11 cellular contexts compared by ENCODE assay signal in genomic region chr1:185645686-185646085, GRCh38.
A peak's percentile ranks its signal among the peaks of the same experiment; 100 is the strongest.
DNase-seq lines count a peak whose midpoint lies in the region; ATAC-seq and TF ChIP-seq lines count a peak whose summit lies in the region.
"Had no signal": no experiment of that assay in that cellular context is flagged by ENCODE, and none has a peak within 500 bp of the region (broad histone marks: within the 10 kb centered on the region; RNA-seq: fewer than 3 reads in every experiment).

No MANE protein-coding gene starts in this region.

- H3K9me3 Mint-ChIP-seq in activated B cell treated with CpG ODN at 0.5 μM for 24 hours: peaks cover 11% of the 10 kb centered on the region

- H3K4me1 Mint-ChIP-seq in activated B cell treated with CpG ODN at 0.5 μM for 24 hours: peaks cover 16% of the 10 kb centered on the region

- intact Hi-C loops in activated B cell treated with CpG ODN at 0.5 μM for 24 hours (cut with micrococcal nuclease): no loop called here

- no peaks in the 10 kb centered on the region for H3K27me3 ChIP-seq in GM23248 (replicated peaks; ENCODE audit: insufficient read depth)
- H3K27me3 ChIP-seq: gastrocnemius medialis had no signal

- H4K20me1 ChIP-seq in GM23248 (ENCODE audit: insufficient read depth): no peaks in the 10 kb centered on the region

- peak overlapping the region; percentile 62 for H3K9ac ChIP-seq in GM23248

- no peaks in the 10 kb centered on the region for H3K9me3 ChIP-seq in GM23248 (ENCODE audit: low read depth)
- H3K9me3 ChIP-seq: gastrocnemius medialis had no signal

- no peaks in the 10 kb centered on the region for H3K79me2 ChIP-seq in GM23248 (ENCODE audit: insufficient read depth)

- DNase-seq in GM23248 (peak; percentile 50), activated B cell treated with CpG ODN at 0.5 μM for 24 hours (no peak), iris pigment epithelial cell (ENCODE audit: low read depth) (peak; percentile 54), NCI-H345 treated with DMSO at 0.1 percent for 48 hours (lab: John Stamatoyannopoulos, UW; ENCODE audit: unreplicated experiment) (no peak)
- no peak for DNase-seq in stimulated activated naive CD8-positive, alpha-beta T cell treated with anti-CD3 and anti-CD28 coated beads, Interleukin-15, Interleukin-2, amounts not matched to agents 100 U/mL and 50 U/mL, for 24 hours
- no peak for DNase-seq in activated naive CD4-positive, alpha-beta T cell treated with anti-CD3 and anti-CD28 coated beads, Interleukin-2, amount 50 U/mL, for 16 hours
- DNase-seq: activated T-cell treated with anti-CD3 and anti-CD28 coated beads, Interleukin-2, amount 50 U/mL, for 24 hours; cortex of kidney; DND-41; gastrocnemius medialis had no signal

- in situ Hi-C loops in GM23248 (cut with MboI): no loop called here

- H3F3A ChIP-seq in GM23248 (ENCODE audit: insufficient read depth): peaks cover 37% of the 10 kb centered on the region

- peak overlapping the region; percentile 84 for H3K27ac ChIP-seq in GM23248

- POLR2A ChIA-PET in activated B cell treated with CpG ODN at 0.5 μM for 24 hours (lab: Charles Lee): interaction anchor here (0.7 to 1.7 kb wide), 5 partner anchors 9 to 329 kb away, joined by 3 to 13 read pairs (median 4); partner anchors contain the start of gene IVNS1ABP

- H3K27me3 Mint-ChIP-seq in activated B cell treated with CpG ODN at 0.5 μM for 24 hours: no peaks in the 10 kb centered on the region
- H3K27me3 Mint-ChIP-seq: activated T-cell treated with anti-CD3 and anti-CD28 coated beads, Interleukin-2, amount 50 U/mL, for 24 hours had no signal

- WGBS in GM23248 (ENCODE audit: low coverage in 1 of 2, low lambda C conversion rate in 2 of 2, missing lambda C conversion rate in 2 of 2), 2 experiments: 59 to 71% methylated on average over 1 of the region's 1 CpG

- no peak for TF ChIP-seq CTCF in activated B cell treated with CpG ODN at 0.5 μM for 24 hours (IDR thresholded peaks at IDR 0.05)

- H2AFZ ChIP-seq in GM23248: no peak overlapping the region

- H3K4me3 ChIP-seq in GM23248: peak overlapping the region; percentile 50
- H3K4me3 ChIP-seq: gastrocnemius medialis had no signal

- peaks cover 33% of the 10 kb centered on the region for H3K4me1 ChIP-seq in GM23248 (ENCODE audit: insufficient read depth)
- H3K4me1 ChIP-seq: gastrocnemius medialis had no signal

- H3K4me2 ChIP-seq in GM23248 (ENCODE audit: unreplicated experiment): peak overlapping the region; percentile 76

- ATAC-seq in activated B cell treated with CpG ODN at 0.5 μM for 24 hours (ENCODE audit: low read depth) (peak; percentile 50), HG02852 (IDR thresholded peaks at IDR 0.05; ENCODE audit: unreplicated experiment) (no peak)
- ATAC-seq in stimulated activated naive CD8-positive, alpha-beta T cell treated with anti-CD3 and anti-CD28 coated beads, Interleukin-15, Interleukin-2, amounts not matched to agents 100 U/mL and 50 U/mL, for 24 hours: peak; percentile 67

- no peak overlapping the region for H3K4me3 Mint-ChIP-seq in activated B cell treated with CpG ODN at 0.5 μM for 24 hours
- H3K4me3 Mint-ChIP-seq: activated T-cell treated with anti-CD3 and anti-CD28 coated beads, Interleukin-2, amount 50 U/mL, for 24 hours had no signal

- H3K36me3 Mint-ChIP-seq in activated B cell treated with CpG ODN at 0.5 μM for 24 hours (ENCODE audit: low read depth): no peaks in the 10 kb centered on the region

- no peaks in the 10 kb centered on the region for H3K9me2 ChIP-seq in GM23248 (ENCODE audit: insufficient read depth)

- CTCF ChIA-PET in activated B cell treated with CpG ODN at 0.5 μM for 24 hours (lab: Charles Lee): interaction anchor here (1.4 to 2.4 kb wide), 3 partner anchors 24 to 476 kb away, joined by 3 to 10 read pairs (median 7); no protein-coding TSS in a partner anchor

- no peaks in the 10 kb centered on the region for H3K36me3 ChIP-seq in GM23248 (ENCODE audit: low read depth)
- H3K36me3 ChIP-seq: gastrocnemius medialis had no signal

- no peak overlapping the region for H3K27ac Mint-ChIP-seq in activated B cell treated with CpG ODN at 0.5 μM for 24 hours
- H3K27ac Mint-ChIP-seq: activated T-cell treated with anti-CD3 and anti-CD28 coated beads, Interleukin-2, amount 50 U/mL, for 24 hours had no signal

Comparison
In these comparisons a context has a peak if more than half of its experiments do, and no peak if none do; other contexts are left out.
1. DNase-seq: peak in GM23248 (single experiment) and iris pigment epithelial cell (single experiment); none in activated B cell treated with CpG ODN at 0.5 μM for 24 hours (single experiment), stimulated activated naive CD8-positive, alpha-beta T cell treated with anti-CD3 and anti-CD28 coated beads, Interleukin-15, Interleukin-2, amounts not matched to agents 100 U/mL and 50 U/mL, for 24 hours (single experiment), NCI-H345 treated with DMSO at 0.1 percent for 48 hours (single experiment) and activated naive CD4-positive, alpha-beta T cell treated with anti-CD3 and anti-CD28 coated beads, Interleukin-2, amount 50 U/mL, for 16 hours (single experiment).